ENCODE assay signal across 12 cellular contexts in genomic region chr22:46038516-46039430, GRCh38.
A peak's percentile ranks its signal among the peaks of the same experiment; 100 is the strongest.
DNase-seq lines count a peak whose midpoint lies in the region; TF ChIP-seq lines count a peak whose summit lies in the region.
"Had no signal": no experiment of that assay in that cellular context is flagged by ENCODE, and none has a peak within 500 bp of the region (broad histone marks: within the 10 kb centered on the region; RNA-seq: fewer than 3 reads in every experiment).

No MANE protein-coding gene starts in this region.

- TF ChIP-seq CTCF in adrenal gland (IDR thresholded peaks at IDR 0.05) (no peak), suprapubic skin (IDR thresholded peaks at IDR 0.05) (no peak), thyroid gland (IDR thresholded peaks at IDR 0.05) (no peak)

- H3K4me1 Mint-ChIP-seq in activated naive CD4-positive, alpha-beta T cell treated with anti-CD3 and anti-CD28 coated beads, Interleukin-2, amount 50 U/mL, for 24 hours, result peaks cover 22% of the 10 kb centered on the region

- intact Hi-C loops in adrenal gland (cut with DNase I), result no loop called here
- intact Hi-C loops in thyroid gland (cut with DNase I), result no loop called here

- no peak for DNase-seq in activated naive CD4-positive, alpha-beta T cell treated with anti-CD3 and anti-CD28 coated beads, Interleukin-2, amount 50 U/mL, for 16 hours
- DNase-seq in adrenal gland (peak in 4 of 7 donors; percentile 36 to 63 (median 46)), myocyte (ENCODE audit: low read depth) (peak; percentile 40), suprapubic skin (ENCODE audit: low spot score in 2 of 2) (peak; percentile 62 to 76), thyroid gland (no peak), foreskin melanocyte (no peak)
- DNase-seq in stimulated activated CD4-positive, alpha-beta T cell treated with anti-CD3 and anti-CD28 coated beads, Interleukin-1b, Interleukin-23, amount 100 ng/mL, for 48 hours, result no peak
- DNase-seq: EL, Kasumi-1 had no signal

- peak overlapping the region; percentile 70 for H3K27ac Mint-ChIP-seq in activated naive CD4-positive, alpha-beta T cell treated with anti-CD3 and anti-CD28 coated beads, Interleukin-2, amount 50 U/mL, for 24 hours
- H3K27ac Mint-ChIP-seq: B cell had no signal

- no peaks in the 10 kb centered on the region for H3K9me3 Mint-ChIP-seq in activated naive CD4-positive, alpha-beta T cell treated with anti-CD3 and anti-CD28 coated beads, Interleukin-2, amount 50 U/mL, for 24 hours

- no peaks in the 10 kb centered on the region for H3K27me3 ChIP-seq in adrenal gland
- no peaks in the 10 kb centered on the region for H3K27me3 ChIP-seq in suprapubic skin
- no peaks in the 10 kb centered on the region for H3K27me3 ChIP-seq in thyroid gland

- TF ChIP-seq POLR2A in adrenal gland (IDR thresholded peaks at IDR 0.05) (no peak), suprapubic skin (IDR thresholded peaks at IDR 0.05) (no peak), thyroid gland (IDR thresholded peaks at IDR 0.05) (no peak)

- no peaks in the 10 kb centered on the region for H3K36me3 Mint-ChIP-seq in activated naive CD4-positive, alpha-beta T cell treated with anti-CD3 and anti-CD28 coated beads, Interleukin-2, amount 50 U/mL, for 24 hours

- WGBS in adrenal gland, 4 donors, result 53 to 68% (median 56%) methylated on average over 18 of the region's 18 CpGs
- WGBS in suprapubic skin, result 39% methylated on average over 18 of the region's 18 CpGs
- 78 to 83% methylated on average over 18 of the region's 18 CpGs for WGBS in thyroid gland, 2 donors

- H3K4me1 ChIP-seq in adrenal gland (replicated peaks in 1 of 2) (peaks cover 9 to 32% of the 10 kb centered on the region in 2 donors), suprapubic skin (peaks cover 81% of the 10 kb centered on the region), thyroid gland (peaks cover 13 to 37% of the 10 kb centered on the region in 2 donors)

- no peak for TF ChIP-seq EP300 in suprapubic skin (IDR thresholded peaks at IDR 0.05)

- H3K27ac ChIP-seq in adrenal gland (peak overlapping the region in 1 of 5 donors; percentile 29), suprapubic skin (peak overlapping the region; percentile 70), thyroid gland (no peak overlapping the region)

- H3K36me3 ChIP-seq in adrenal gland (replicated peaks in 1 of 2) (no peaks in the 10 kb centered on the region), suprapubic skin (no peaks in the 10 kb centered on the region), thyroid gland (no peaks in the 10 kb centered on the region)

- H3K4me3 ChIP-seq in adrenal gland, result no peak overlapping the region
- no peak overlapping the region for H3K4me3 ChIP-seq in suprapubic skin
- no peak overlapping the region for H3K4me3 ChIP-seq in thyroid gland (replicated peaks in 1 of 3)
- H3K4me3 ChIP-seq: mucosa of descending colon had no signal

- no peak overlapping the region for H3K4me3 Mint-ChIP-seq in activated naive CD4-positive, alpha-beta T cell treated with anti-CD3 and anti-CD28 coated beads, Interleukin-2, amount 50 U/mL, for 24 hours
- H3K4me3 Mint-ChIP-seq: B cell had no signal

- H3K9me3 ChIP-seq in adrenal gland (replicated peaks in 1 of 3) (no peaks in the 10 kb centered on the region), suprapubic skin (no peaks in the 10 kb centered on the region), thyroid gland (no peaks in the 10 kb centered on the region)
- H3K9me3 ChIP-seq: mucosa of descending colon had no signal

- H3K27me3 Mint-ChIP-seq in activated naive CD4-positive, alpha-beta T cell treated with anti-CD3 and anti-CD28 coated beads, Interleukin-2, amount 50 U/mL, for 24 hours, result no peaks in the 10 kb centered on the region
- H3K27me3 Mint-ChIP-seq: B cell had no signal

Comparison
In these comparisons a context has a peak if more than half of its experiments do, and no peak if none do; other contexts are left out.
1. DNase-seq: peak in adrenal gland (4 of 7), myocyte (single experiment) and suprapubic skin (2 of 2); none in activated naive CD4-positive, alpha-beta T cell treated with anti-CD3 and anti-CD28 coated beads, Interleukin-2, amount 50 U/mL, for 16 hours (single experiment), thyroid gland (0 of 2), stimulated activated CD4-positive, alpha-beta T cell treated with anti-CD3 and anti-CD28 coated beads, Interleukin-1b, Interleukin-23, amount 100 ng/mL, for 48 hours (single experiment) and foreskin melanocyte (single experiment).